In the genomic region with DNA sequence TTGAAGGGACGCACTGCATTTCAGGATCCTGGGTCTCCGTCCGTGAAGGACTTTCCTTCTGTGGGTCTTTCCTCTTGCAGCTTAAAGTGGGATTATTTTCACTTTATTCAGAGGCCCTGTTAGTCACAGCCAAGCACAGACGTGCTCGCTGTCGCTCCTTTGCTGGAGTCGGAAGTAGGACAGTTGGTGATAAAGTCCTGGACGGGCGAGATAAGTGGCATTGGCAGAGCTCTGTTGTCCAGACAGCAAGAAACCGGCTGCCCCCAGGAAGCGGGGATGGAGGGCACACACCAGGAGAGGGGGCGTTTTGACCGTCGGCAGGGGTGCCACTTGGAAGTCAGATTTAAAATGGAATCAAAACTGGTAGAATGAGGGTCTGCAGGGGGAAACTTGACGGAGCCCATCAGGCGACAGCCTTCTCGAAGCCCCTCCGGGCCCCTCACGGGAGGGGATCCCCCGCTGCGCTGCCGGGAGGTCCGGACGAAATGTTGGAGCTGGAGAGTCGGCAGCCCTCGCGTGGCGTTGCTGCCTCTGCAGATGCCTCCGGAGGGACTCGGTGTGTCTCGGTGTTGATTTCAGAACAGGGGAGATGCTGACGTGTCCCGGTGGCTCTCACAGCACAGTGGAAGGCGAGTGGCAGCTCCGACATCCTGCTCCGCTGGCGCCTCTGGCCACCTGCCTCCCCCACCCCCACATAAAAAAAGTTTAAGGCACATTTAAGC, we compare ENCODE assay signal across 9 cellular contexts.
DNase-seq lines count a peak whose midpoint lies in the region; ATAC-seq and TF ChIP-seq lines count a peak whose summit lies in the region.
"Had no signal": no experiment of that assay in that cellular context is flagged by ENCODE, and none has a peak within 500 bp of the region (broad histone marks: within the 10 kb centered on the region; RNA-seq: fewer than 3 reads in every experiment).

No MANE protein-coding gene starts in this region.

- H3K27ac ChIP-seq in mesenchymal stem cell (ENCODE audit: low read length, poor library complexity, severe bottlenecking) = no peak overlapping the region
- H3K27ac ChIP-seq: 22Rv1 had no signal

- H3K4me1 Mint-ChIP-seq in type B pancreatic cell (ENCODE audit: unreplicated experiment) = peaks cover 16% of the 10 kb centered on the region

- no peak overlapping the region for H2AFZ ChIP-seq in mesenchymal stem cell (ENCODE audit: low read depth, low read length)

- DNase-seq in DMS53 (lab: John Stamatoyannopoulos, UW) (peak; percentile 56), DMS53 treated with DMSO at 0.1 percent for 48 hours (lab: John Stamatoyannopoulos, UW; ENCODE audit: unreplicated experiment) (no peak), left lobe of liver (ENCODE audit: low spot score) (peak; percentile 33), type B pancreatic cell (ENCODE audit: extremely low spot score, unreplicated experiment) (no peak), C1 segment of cervical spinal cord (lab: John Stamatoyannopoulos, UW) (no peak), mesenchymal stem cell (no peak)
- peak; percentile 52 to 71 for DNase-seq in activated naive CD4-positive, alpha-beta T cell treated with anti-CD3 and anti-CD28 coated beads, Interleukin-2, amount 50 U/mL, for 72 hours (ENCODE audit: low spot score in 2 of 2)

- H3K79me1 ChIP-seq in mesenchymal stem cell (replicated peaks; ENCODE audit: low read length, poor library complexity, severe bottlenecking) = no peaks in the 10 kb centered on the region

- peak in 1 of 2 donors; percentile 7 for ATAC-seq in activated naive CD4-positive, alpha-beta T cell treated with anti-CD3 and anti-CD28 coated beads, Interleukin-2, amount 50 U/mL, for 72 hours
- no peak for ATAC-seq in left lobe of liver
- no peak for ATAC-seq in GM18511 (IDR thresholded peaks at IDR 0.05; ENCODE audit: unreplicated experiment)

- H3K27me3 ChIP-seq in mesenchymal stem cell (ENCODE audit: control insufficient read depth in 1 of 2, insufficient read depth in 1 of 2, low read length in 2 of 2) = peaks cover 6 to 9% of the 10 kb centered on the region in 2 experiments

- no peak overlapping the region for H2AK5ac ChIP-seq in mesenchymal stem cell (ENCODE audit: low read length, severe bottlenecking)

- 75% methylated on average over 28 of the region's 37 CpGs for WGBS in mesenchymal stem cell

- peak overlapping the region; percentile 0 for H3K4me3 Mint-ChIP-seq in type B pancreatic cell

- H3K4ac ChIP-seq in mesenchymal stem cell (ENCODE audit: low read depth in 1 of 2, low read length in 2 of 2) = no peak overlapping the region

- no peak overlapping the region for H4K8ac ChIP-seq in mesenchymal stem cell (ENCODE audit: low read length)

- peak overlapping the region; percentile 98 to 100 for H3K27ac Mint-ChIP-seq in activated naive CD4-positive, alpha-beta T cell treated with anti-CD3 and anti-CD28 coated beads, Interleukin-2, amount 50 U/mL, for 72 hours
- no peak overlapping the region for H3K27ac Mint-ChIP-seq in type B pancreatic cell

- H2BK15ac ChIP-seq in mesenchymal stem cell (ENCODE audit: low read depth, poor library complexity, severe bottlenecking) = no peak overlapping the region

- no peak overlapping the region for H3K14ac ChIP-seq in mesenchymal stem cell (ENCODE audit: low read length in 2 of 2)

- no peaks in the 10 kb centered on the region for H3K36me3 ChIP-seq in mesenchymal stem cell (ENCODE audit: control insufficient read depth in 1 of 2, insufficient read depth in 2 of 2, low read depth in 1 of 2, low read length in 2 of 2)

- no peaks in the 10 kb centered on the region for H3K9me3 ChIP-seq in mesenchymal stem cell (ENCODE audit: control insufficient read depth, low read length)

- H2BK5ac ChIP-seq in mesenchymal stem cell (ENCODE audit: low read depth, low read length, poor library complexity, severe bottlenecking) = no peak overlapping the region

- H3K36me3 Mint-ChIP-seq in activated naive CD4-positive, alpha-beta T cell treated with anti-CD3 and anti-CD28 coated beads, Interleukin-2, amount 50 U/mL, for 72 hours = peaks cover 18 to 19% of the 10 kb centered on the region in 2 donors
- no peaks in the 10 kb centered on the region for H3K36me3 Mint-ChIP-seq in type B pancreatic cell

- H4K91ac ChIP-seq in mesenchymal stem cell (ENCODE audit: low read length) = no peak overlapping the region

- TF ChIP-seq CTCF in type B pancreatic cell (conservative IDR thresholded peaks at IDR 0.05) = no peak

- H3K9me3 Mint-ChIP-seq in activated naive CD4-positive, alpha-beta T cell treated with anti-CD3 and anti-CD28 coated beads, Interleukin-2, amount 50 U/mL, for 72 hours = no peaks in the 10 kb centered on the region
- H3K9me3 Mint-ChIP-seq in type B pancreatic cell = no peaks in the 10 kb centered on the region

- H2BK12ac ChIP-seq in mesenchymal stem cell (ENCODE audit: low read length in 2 of 2) = no peak overlapping the region

- no peak overlapping the region for H2BK120ac ChIP-seq in mesenchymal stem cell (ENCODE audit: low read depth, low read length)

- no peak overlapping the region for H3K4me3 ChIP-seq in mesenchymal stem cell (ENCODE audit: insufficient read depth in 1 of 2, low read depth in 1 of 2, low read length in 2 of 2)

- no peaks in the 10 kb centered on the region for H3K4me1 ChIP-seq in mesenchymal stem cell (ENCODE audit: control insufficient read depth, insufficient read depth, low read depth, low read length)

- H3K4me2 ChIP-seq in mesenchymal stem cell (ENCODE audit: low read length, poor library complexity, severe bottlenecking) = no peak overlapping the region

- no peak overlapping the region for H3K9ac ChIP-seq in mesenchymal stem cell (ENCODE audit: low read length)

- H3K27me3 Mint-ChIP-seq in type B pancreatic cell = peaks cover 9% of the 10 kb centered on the region

- H3K23ac ChIP-seq in mesenchymal stem cell (ENCODE audit: low read length in 2 of 2) = no peak overlapping the region

- no peak overlapping the region for H3K18ac ChIP-seq in mesenchymal stem cell (ENCODE audit: low read depth in 1 of 2, low read length in 2 of 2)

Comparison
In these comparisons a context has a peak if more than half of its experiments do, and no peak if none do; other contexts are left out.
1. DNase-seq: peak in DMS53 (single experiment), activated naive CD4-positive, alpha-beta T cell treated with anti-CD3 and anti-CD28 coated beads, Interleukin-2, amount 50 U/mL, for 72 hours (2 of 2) and left lobe of liver (single experiment); none in DMS53 treated with DMSO at 0.1 percent for 48 hours (single experiment), type B pancreatic cell (single experiment), C1 segment of cervical spinal cord (0 of 14) and mesenchymal stem cell (single experiment).